ENCODE assay signal across 15 cellular contexts in genomic region chr11:45022294-45023064, GRCh38.
DNase-seq lines count a peak whose midpoint lies in the region; ATAC-seq and TF ChIP-seq lines count a peak whose summit lies in the region.
"Had no signal": no experiment of that assay in that cellular context is flagged by ENCODE, and none has a peak within 500 bp of the region (broad histone marks: within the 10 kb centered on the region; RNA-seq: fewer than 3 reads in every experiment).

No MANE protein-coding gene starts in this region.

- H3K36me3 ChIP-seq in BLaER1 treated with 17β-estradiol and CSF1 and Interleukin-3, amounts not matched to agents 10 nM and 100 nM, result no peaks in the 10 kb centered on the region
- H3K36me3 ChIP-seq in MM.1S (replicated peaks; ENCODE audit: insufficient read depth, low read length), result no peaks in the 10 kb centered on the region
- H3K36me3 ChIP-seq: brain microvascular endothelial cell had no signal

- no peaks in the 10 kb centered on the region for H4K20me1 ChIP-seq in BLaER1 treated with 17β-estradiol and CSF1 and Interleukin-3, amounts not matched to agents 10 nM and 100 nM
- no peaks in the 10 kb centered on the region for H4K20me1 ChIP-seq in MM.1S (ENCODE audit: insufficient read depth, low read length)

- H3K27ac Mint-ChIP-seq in osteocyte (ENCODE audit: unreplicated experiment) (peak overlapping the region; percentile 47), glutamatergic neuron (ENCODE audit: unreplicated experiment) (no peak overlapping the region)
- H3K27ac Mint-ChIP-seq in T-helper 2 cell treated with Interferon-gamma antibody and Interleukin-4, amounts not matched to agents 5 μg/mL and 100 μg/mL, for 36 hours, result no peak overlapping the region
- H3K27ac Mint-ChIP-seq: B cell; natural killer cell treated with Interleukin-12 subunit alpha and Interleukin-12 subunit beta and Interleukin-15 and Interleukin-18, amount 100 ng/mL, for 72 hours had no signal

- H3K4me1 ChIP-seq in BLaER1 treated with 17β-estradiol and CSF1 and Interleukin-3, amounts not matched to agents 10 nM and 100 nM, result peaks cover 68 to 96% (median 92%) of the 10 kb centered on the region in 10 experiments
- H3K4me1 ChIP-seq in MM.1S (ENCODE audit: low read length), result peaks cover 47% of the 10 kb centered on the region

- H3K9me3 Mint-ChIP-seq in osteocyte (ENCODE audit: unreplicated experiment) (peaks cover 5% of the 10 kb centered on the region), glutamatergic neuron (ENCODE audit: unreplicated experiment) (peaks cover 7% of the 10 kb centered on the region)
- H3K9me3 Mint-ChIP-seq in T-helper 2 cell treated with Interferon-gamma antibody and Interleukin-4, amounts not matched to agents 5 μg/mL and 100 μg/mL, for 36 hours, result no peaks in the 10 kb centered on the region
- H3K9me3 Mint-ChIP-seq: natural killer cell treated with Interleukin-12 subunit alpha and Interleukin-12 subunit beta and Interleukin-15 and Interleukin-18, amount 100 ng/mL, for 72 hours had no signal

- peak overlapping the region; percentile 78 for H2AFZ ChIP-seq in MM.1S (ENCODE audit: low read length)

- H3K4me3 ChIP-seq in BLaER1 treated with 17β-estradiol and CSF1 and Interleukin-3, amounts not matched to agents 10 nM and 100 nM, result no peak overlapping the region
- peak overlapping the region; percentile 10; the same call in 1 of the 2 replicates for H3K4me3 ChIP-seq in MM.1S (ENCODE audit: low read length)
- no peak overlapping the region for H3K4me3 ChIP-seq in fibroblast of the aortic adventitia (ENCODE audit: low read depth, low read length)

- H3K4me3 Mint-ChIP-seq in osteocyte (ENCODE audit: unreplicated experiment) (no peak overlapping the region), glutamatergic neuron (ENCODE audit: unreplicated experiment) (no peak overlapping the region)
- H3K4me3 Mint-ChIP-seq in T-helper 2 cell treated with Interferon-gamma antibody and Interleukin-4, amounts not matched to agents 5 μg/mL and 100 μg/mL, for 36 hours, result no peak overlapping the region
- H3K4me3 Mint-ChIP-seq: B cell; natural killer cell treated with Interleukin-12 subunit alpha and Interleukin-12 subunit beta and Interleukin-15 and Interleukin-18, amount 100 ng/mL, for 72 hours had no signal

- H3K36me3 Mint-ChIP-seq in osteocyte (ENCODE audit: unreplicated experiment), result no peaks in the 10 kb centered on the region
- H3K36me3 Mint-ChIP-seq in T-helper 2 cell treated with Interferon-gamma antibody and Interleukin-4, amounts not matched to agents 5 μg/mL and 100 μg/mL, for 36 hours (ENCODE audit: low read depth), result no peaks in the 10 kb centered on the region
- H3K36me3 Mint-ChIP-seq in glutamatergic neuron (ENCODE audit: unreplicated experiment), result peaks cover 3% of the 10 kb centered on the region
- H3K36me3 Mint-ChIP-seq: natural killer cell treated with Interleukin-12 subunit alpha and Interleukin-12 subunit beta and Interleukin-15 and Interleukin-18, amount 100 ng/mL, for 72 hours had no signal

- H3K9ac ChIP-seq in BLaER1 treated with 17β-estradiol and CSF1 and Interleukin-3, amounts not matched to agents 10 nM and 100 nM, result peak overlapping the region in 2 of 11 experiments; percentile 42 to 52; a peak in 2 of 22 replicates
- H3K9ac ChIP-seq in MM.1S (ENCODE audit: low read length), result peak overlapping the region; percentile 44; the same call in 1 of the 2 replicates

- H3K9me3 ChIP-seq in BLaER1 treated with 17β-estradiol and CSF1 and Interleukin-3, amounts not matched to agents 10 nM and 100 nM (replicated peaks in 1 of 11), result no peaks in the 10 kb centered on the region
- H3K9me3 ChIP-seq in MM.1S (replicated peaks; ENCODE audit: insufficient read depth, low read length), result no peaks in the 10 kb centered on the region

- H3K27me3 Mint-ChIP-seq in osteocyte (ENCODE audit: unreplicated experiment) (peaks cover 13% of the 10 kb centered on the region), glutamatergic neuron (ENCODE audit: unreplicated experiment) (peaks cover 1% of the 10 kb centered on the region)
- H3K27me3 Mint-ChIP-seq in T-helper 2 cell treated with Interferon-gamma antibody and Interleukin-4, amounts not matched to agents 5 μg/mL and 100 μg/mL, for 36 hours (ENCODE audit: low read depth), result peaks cover 11% of the 10 kb centered on the region

- no peaks in the 10 kb centered on the region for H3K27me3 ChIP-seq in BLaER1 treated with 17β-estradiol and CSF1 and Interleukin-3, amounts not matched to agents 10 nM and 100 nM
- H3K27me3 ChIP-seq in MM.1S (replicated peaks; ENCODE audit: insufficient read depth, low read length), result no peaks in the 10 kb centered on the region

- DNase-seq in MM.1S (no peak), fibroblast of the aortic adventitia (ENCODE audit: low read depth) (peak; percentile 70), osteocyte (ENCODE audit: extremely low spot score, unreplicated experiment) (no peak), DMS 273 treated with DMSO at 0.1 percent for 48 hours (lab: John Stamatoyannopoulos, UW) (no peak), glutamatergic neuron (no peak)
- DNase-seq in T-helper 2 cell treated with Interferon-gamma antibody and Interleukin-4, amounts not matched to agents 5 μg/mL and 100 μg/mL, for 36 hours (ENCODE audit: low spot score), result no peak
- DNase-seq: activated CD4-positive, CD25-positive, alpha-beta regulatory T cell; activated T-cell treated with anti-CD3 and anti-CD28 coated beads, Interleukin-2, amount 50 U/mL, for 1 hour; brain microvascular endothelial cell; NCI-H1092; stimulated activated CD4-positive, alpha-beta T cell treated with anti-CD3 and anti-CD28 coated beads, Interleukin-15, amount 100 ng/mL, for 24 hours had no signal

- H3K4me2 ChIP-seq in BLaER1 treated with 17β-estradiol and CSF1 and Interleukin-3, amounts not matched to agents 10 nM and 100 nM, result peak overlapping the region; percentile 75 to 91 (median 83)
- H3K4me2 ChIP-seq in MM.1S (ENCODE audit: low read depth, low read length), result peak overlapping the region; percentile 69; the same call in 1 of the 2 replicates

- H3F3A ChIP-seq in MM.1S (ENCODE audit: insufficient read depth, low read length), result peaks cover 12% of the 10 kb centered on the region

- TF ChIP-seq CTCF in MM.1S (IDR thresholded peaks at IDR 0.05; ENCODE audit: low read length) (no peak), fibroblast of the aortic adventitia (IDR thresholded peaks at IDR 0.05; ENCODE audit: insufficient read depth, low read length) (no peak), osteocyte (IDR thresholded peaks at IDR 0.05) (no peak), glutamatergic neuron (IDR thresholded peaks at IDR 0.05; ENCODE audit: partially characterized antibody, unreplicated experiment) (no peak)

- H3K9me2 ChIP-seq in MM.1S (replicated peaks; ENCODE audit: insufficient read depth, low read length), result no peaks in the 10 kb centered on the region

- H3K27ac ChIP-seq in BLaER1 treated with 17β-estradiol and CSF1 and Interleukin-3, amounts not matched to agents 10 nM and 100 nM, result peak overlapping the region in 7 of 11 experiments; percentile 4 to 93 (median 31); a peak in 8 of 22 replicates
- H3K27ac ChIP-seq in MM.1S (ENCODE audit: low read length), result peak overlapping the region; percentile 89; the same call in 1 of the 2 replicates
- H3K27ac ChIP-seq: brain microvascular endothelial cell had no signal

- no peak for ATAC-seq in GM21515 (IDR thresholded peaks at IDR 0.05; ENCODE audit: unreplicated experiment)
- ATAC-seq: natural killer cell treated with Interleukin-12 subunit alpha and Interleukin-12 subunit beta and Interleukin-15 and Interleukin-18, amount 100 ng/mL, for 72 hours had no signal

- H3K4me1 Mint-ChIP-seq in osteocyte (ENCODE audit: unreplicated experiment) (peaks cover 36% of the 10 kb centered on the region), glutamatergic neuron (ENCODE audit: low read depth, unreplicated experiment) (peaks cover 41% of the 10 kb centered on the region)
- H3K4me1 Mint-ChIP-seq in T-helper 2 cell treated with Interferon-gamma antibody and Interleukin-4, amounts not matched to agents 5 μg/mL and 100 μg/mL, for 36 hours (ENCODE audit: low read depth), result peaks cover 6% of the 10 kb centered on the region

- no peaks in the 10 kb centered on the region for H3K79me2 ChIP-seq in MM.1S (ENCODE audit: low read length)
